16 cellular contexts compared by ENCODE assay signal in genomic region chr17:81955058-81955681, GRCh38. TPM values are rescaled to one million over a fixed set of nuclear protein-coding genes. Genes with fewer than 3 reads are reported as not detected.
A peak's percentile ranks its signal among the peaks of the same experiment; 100 is the strongest.
DNase-seq lines count a peak whose midpoint lies in the region; ATAC-seq and TF ChIP-seq lines count a peak whose summit lies in the region.
"Had no signal": no experiment of that assay in that cellular context is flagged by ENCODE, and none has a peak within 500 bp of the region (broad histone marks: within the 10 kb centered on the region; RNA-seq: fewer than 3 reads in every experiment).

No MANE protein-coding gene starts in this region.

- peaks cover 10% of the 10 kb centered on the region for H3K27me3 Mint-ChIP-seq in glutamatergic neuron (ENCODE audit: unreplicated experiment)
- peaks cover 34 to 36% of the 10 kb centered on the region in 2 donors for H3K27me3 Mint-ChIP-seq in stimulated activated naive B cell treated with anti-CD40 and anti-IgM and Interleukin-4, amounts not matched to agents 10 μg/mL and 1 μg/mL and 100 μg/mL, for 72 hours

- H3K9me3 ChIP-seq in RWPE2 (ENCODE audit: severe bottlenecking): no peaks in the 10 kb centered on the region
- H3K9me3 ChIP-seq: A549, BE2C, Caco-2 had no signal

- H3K4me3 Mint-ChIP-seq in glutamatergic neuron (ENCODE audit: unreplicated experiment): no peak overlapping the region
- H3K4me3 Mint-ChIP-seq in stimulated activated naive B cell treated with anti-CD40 and anti-IgM and Interleukin-4, amounts not matched to agents 10 μg/mL and 1 μg/mL and 100 μg/mL, for 72 hours: no peak overlapping the region
- H3K4me3 Mint-ChIP-seq: CD8-positive, alpha-beta memory T cell; H9; IgD-negative memory B cell had no signal

- peaks cover 13% of the 10 kb centered on the region for H3K4me1 Mint-ChIP-seq in glutamatergic neuron (ENCODE audit: low read depth, unreplicated experiment)
- peaks cover 4 to 8% of the 10 kb centered on the region in 2 donors for H3K4me1 Mint-ChIP-seq in stimulated activated naive B cell treated with anti-CD40 and anti-IgM and Interleukin-4, amounts not matched to agents 10 μg/mL and 1 μg/mL and 100 μg/mL, for 72 hours

- ATAC-seq in RWPE2 (ENCODE audit: low read depth): no peak
- ATAC-seq in stimulated activated naive B cell treated with anti-CD40 and anti-IgM and Interleukin-4, amounts not matched to agents 10 μg/mL and 1 μg/mL and 100 μg/mL, for 72 hours (replicated peaks): no peak
- no peak for ATAC-seq in HG03460 (IDR thresholded peaks at IDR 0.05; ENCODE audit: unreplicated experiment)
- ATAC-seq: A549 had no signal

- H3K4me1 ChIP-seq in RWPE2 (ENCODE audit: insufficient read depth, poor library complexity, severe bottlenecking): no peaks in the 10 kb centered on the region

- DNase-seq in RWPE2 (ENCODE audit: low spot score) (peak; percentile 68), glutamatergic neuron (no peak)
- no peak for DNase-seq in stimulated activated naive B cell treated with anti-CD40 and anti-IgM and Interleukin-4, amounts not matched to agents 10 μg/mL and 1 μg/mL and 100 μg/mL, for 72 hours
- DNase-seq in stimulated activated CD4-positive, alpha-beta T cell treated with anti-CD3 and anti-CD28 coated beads, Interleukin-4, amount 100 ng/mL, for 24 hours: no peak
- DNase-seq: BE2C; Caco-2; CD8-positive, alpha-beta memory T cell; DMS53; GF-D8; GOT3; H9 had no signal

- H3K36me3 ChIP-seq in RWPE2 (ENCODE audit: low read depth): no peaks in the 10 kb centered on the region
- H3K36me3 ChIP-seq: BE2C had no signal

- no peak overlapping the region for H3K27ac ChIP-seq in RWPE2 (ENCODE audit: poor library complexity, severe bottlenecking)
- H3K27ac ChIP-seq: A549, C4-2B had no signal

- H3K9me3 Mint-ChIP-seq in glutamatergic neuron (ENCODE audit: unreplicated experiment): peaks cover 15% of the 10 kb centered on the region
- H3K9me3 Mint-ChIP-seq in stimulated activated naive B cell treated with anti-CD40 and anti-IgM and Interleukin-4, amounts not matched to agents 10 μg/mL and 1 μg/mL and 100 μg/mL, for 72 hours: no peaks in the 10 kb centered on the region
- H3K9me3 Mint-ChIP-seq: CD8-positive, alpha-beta memory T cell; IgD-negative memory B cell had no signal

- no peak for TF ChIP-seq CTCF in RWPE2 (IDR thresholded peaks at IDR 0.05; ENCODE audit: poor library complexity, severe bottlenecking)
- no peak for TF ChIP-seq CTCF in glutamatergic neuron (IDR thresholded peaks at IDR 0.05; ENCODE audit: partially characterized antibody, unreplicated experiment)

- H3K4me3 ChIP-seq in RWPE2 (ENCODE audit: severe bottlenecking): no peak overlapping the region
- H3K4me3 ChIP-seq: A549 had no signal

- peaks cover 19% of the 10 kb centered on the region for H3K27me3 ChIP-seq in RWPE2 (ENCODE audit: insufficient read depth, poor library complexity, severe bottlenecking)

- peaks cover 4% of the 10 kb centered on the region for H3K36me3 Mint-ChIP-seq in glutamatergic neuron (ENCODE audit: unreplicated experiment)
- no peaks in the 10 kb centered on the region for H3K36me3 Mint-ChIP-seq in stimulated activated naive B cell treated with anti-CD40 and anti-IgM and Interleukin-4, amounts not matched to agents 10 μg/mL and 1 μg/mL and 100 μg/mL, for 72 hours
- H3K36me3 Mint-ChIP-seq: CD8-positive, alpha-beta memory T cell; IgD-negative memory B cell had no signal

- peak overlapping the region; percentile 28 for H3K27ac Mint-ChIP-seq in glutamatergic neuron (ENCODE audit: unreplicated experiment)
- H3K27ac Mint-ChIP-seq in stimulated activated naive B cell treated with anti-CD40 and anti-IgM and Interleukin-4, amounts not matched to agents 10 μg/mL and 1 μg/mL and 100 μg/mL, for 72 hours: peak overlapping the region; percentile 22
- H3K27ac Mint-ChIP-seq: CD8-positive, alpha-beta memory T cell; H9; IgD-negative memory B cell had no signal

RNA-seq across cellular contexts. Expression of gene NOTUM, which starts 5.8 kb away (rescaled TPM):
- total RNA-seq in glutamatergic neuron (ENCODE audit: unreplicated experiment): 39.8 TPM

RNA-seq across cellular contexts. Expression of gene MYADML2, which starts 8.1 kb away (rescaled TPM):
- 0.69 TPM for total RNA-seq in glutamatergic neuron (ENCODE audit: unreplicated experiment)
- total RNA-seq: Caco-2; CD8-positive, alpha-beta memory T cell; HT-29 had no signal

RNA-seq across cellular contexts. Expression of gene PYCR1, which starts 18.1 kb away (rescaled TPM):
- total RNA-seq in glutamatergic neuron (ENCODE audit: unreplicated experiment): 68.1 TPM

RNA-seq across cellular contexts. Expression of gene ASPSCR1, which starts 22.3 kb away (rescaled TPM):
- 51.7 TPM for total RNA-seq in glutamatergic neuron (ENCODE audit: unreplicated experiment)

RNA-seq across cellular contexts. Expression of gene MAFG, which starts 27.6 kb away (rescaled TPM):
- 30.6 TPM for total RNA-seq in glutamatergic neuron (ENCODE audit: unreplicated experiment)
